ENCODE assay signal across 1 cellular context in the genomic region with DNA sequence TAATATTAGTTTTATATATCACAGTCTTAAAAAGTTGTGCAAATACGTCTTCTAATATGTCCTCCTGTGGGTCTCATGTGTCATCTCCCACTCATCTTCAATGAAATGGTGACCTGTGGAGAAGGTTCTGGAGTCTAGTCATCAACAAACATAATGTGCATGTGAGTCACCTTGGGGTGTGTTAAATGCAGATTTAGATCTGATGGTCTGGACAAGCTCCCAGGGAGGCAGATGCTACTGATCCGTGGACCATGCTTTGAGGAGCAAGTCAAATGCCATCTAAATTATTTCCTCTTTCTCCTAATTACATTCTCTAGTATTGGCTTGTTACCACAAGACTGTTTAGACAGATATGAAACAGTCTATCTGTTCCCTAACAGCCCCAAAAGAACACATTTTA.
TF ChIP-seq lines count a peak whose summit lies in the region.

No MANE protein-coding gene starts in this region.

TF ChIP-seq in IMR-90, 13 proteins besides CTCF, POLR2A, EP300 and RAD21 (continued from another document):
- TF ChIP-seq SMC3 (IDR thresholded peaks at IDR 0.05; ENCODE audit: low read depth, low read length), result no peak
